8 cellular contexts compared by ENCODE assay signal in genomic region chr1:182601416-182601786, GRCh38. TPM values are rescaled to one million over a fixed set of nuclear protein-coding genes. Genes with fewer than 3 reads are reported as not detected.
DNase-seq lines count a peak whose midpoint lies in the region; ATAC-seq and TF ChIP-seq lines count a peak whose summit lies in the region.

No MANE protein-coding gene starts in this region.

- no peak overlapping the region for H3K4me2 ChIP-seq in parathyroid adenoma (ENCODE audit: low read length)

- peaks cover 7% of the 10 kb centered on the region for H3K27me3 Mint-ChIP-seq in activated naive CD8-positive, alpha-beta T cell treated with anti-CD3 and anti-CD28 coated beads for 36 hours

- H2AFZ ChIP-seq in parathyroid adenoma = no peak overlapping the region

- in situ Hi-C loops in SK-MEL-5 (cut with HindIII; ENCODE audit: low pct_unique_long_range_greater_than_20kb, low sequenced_read_pairs) = no loop called here

- peak overlapping the region; percentile 24 for H3K27ac ChIP-seq in parathyroid adenoma

- no peak overlapping the region for H3K9ac ChIP-seq in parathyroid adenoma

- no peaks in the 10 kb centered on the region for H3K9me3 Mint-ChIP-seq in activated naive CD8-positive, alpha-beta T cell treated with anti-CD3 and anti-CD28 coated beads for 36 hours

- intact Hi-C loops in head of caudate nucleus (cut with DNase I) = loop anchor here (2.0 kb wide), 1 partner anchor 185 kb away; no protein-coding TSS in a partner anchor

- no peaks in the 10 kb centered on the region for H3K27me3 ChIP-seq in parathyroid adenoma (ENCODE audit: control insufficient read depth, insufficient read depth, low read length)

- H3K36me3 Mint-ChIP-seq in activated naive CD8-positive, alpha-beta T cell treated with anti-CD3 and anti-CD28 coated beads for 36 hours = peaks cover 15% of the 10 kb centered on the region

- no peaks in the 10 kb centered on the region for H3K79me2 ChIP-seq in parathyroid adenoma

- no peaks in the 10 kb centered on the region for H3K9me3 ChIP-seq in parathyroid adenoma (ENCODE audit: control insufficient read depth, low read length)

- ATAC-seq in GM18867 (IDR thresholded peaks at IDR 0.05; ENCODE audit: unreplicated experiment) (no peak), HG02852 (IDR thresholded peaks at IDR 0.05; ENCODE audit: unreplicated experiment) (no peak)

- H3K27ac Mint-ChIP-seq in activated naive CD8-positive, alpha-beta T cell treated with anti-CD3 and anti-CD28 coated beads for 36 hours = no peak overlapping the region

- peak; percentile 73 for TF ChIP-seq CTCF in GM12873 (IDR thresholded peaks at IDR 0.05; ENCODE audit: insufficient read depth, low read depth, low read length, missing control alignments)
- TF ChIP-seq CTCF in parathyroid adenoma (IDR thresholded peaks at IDR 0.05) = peak; percentile 78

- H3K4me3 Mint-ChIP-seq in activated naive CD8-positive, alpha-beta T cell treated with anti-CD3 and anti-CD28 coated beads for 36 hours = no peak overlapping the region

- no peak overlapping the region for H3K4me3 ChIP-seq in parathyroid adenoma (ENCODE audit: low read depth, low read length)

- H3K4me1 ChIP-seq in parathyroid adenoma = no peaks in the 10 kb centered on the region

- H3K4me1 Mint-ChIP-seq in activated naive CD8-positive, alpha-beta T cell treated with anti-CD3 and anti-CD28 coated beads for 36 hours = peaks cover 16% of the 10 kb centered on the region

- DNase-seq in NCI-H1092 treated with DMSO at 0.1 percent for 48 hours (lab: John Stamatoyannopoulos, UW) (peak; percentile 87), SK-MEL-5 (ENCODE audit: low read depth, low spot score) (peak; percentile 81), head of caudate nucleus (peak in 39 of 42 donors; percentile 12 to 89 (median 68))
- peak; percentile 53 for DNase-seq in activated naive CD8-positive, alpha-beta T cell treated with anti-CD3 and anti-CD28 coated beads for 36 hours

- H3K36me3 ChIP-seq in parathyroid adenoma (ENCODE audit: control insufficient read depth, insufficient read depth, low read length) = no peaks in the 10 kb centered on the region

RNA-seq across cellular contexts. Expression of gene RGS16, which starts 2.8 kb away (rescaled TPM):
- total RNA-seq in SK-MEL-5 (2014; rRNA removed; shearing (Covaris generic)) = 0.16 and 0.24 TPM in 2 replicates
- 0.36 and 0.79 TPM in 2 replicates for polyA plus RNA-seq in SK-MEL-5 (2015; cell fraction: cytosol; rRNA removed)
- polyA plus RNA-seq in SK-MEL-5 (2015; cell fraction: nucleus; rRNA removed) = 0.84 and 1.3 TPM in 2 replicates
- total RNA-seq in activated naive CD8-positive, alpha-beta T cell treated with anti-CD3 and anti-CD28 coated beads for 36 hours = 10 to 100 TPM; 68.1 to 70.7 TPM

RNA-seq across cellular contexts. Expression of gene RNASEL, which starts 12.3 kb away (rescaled TPM):
- total RNA-seq in SK-MEL-5 (2014; rRNA removed; shearing (Covaris generic)) = 5.6 and 6.6 TPM in 2 replicates
- polyA plus RNA-seq in SK-MEL-5 (2015; cell fraction: cytosol; rRNA removed) = 3.8 and 4.9 TPM in 2 replicates
- 10.0 and 11.1 TPM in 2 replicates for polyA plus RNA-seq in SK-MEL-5 (2015; cell fraction: nucleus; rRNA removed)
- total RNA-seq in activated naive CD8-positive, alpha-beta T cell treated with anti-CD3 and anti-CD28 coated beads for 36 hours = 1 to 10 TPM; 4.1 to 4.3 TPM

Comparison
In these comparisons a context has a peak if more than half of its experiments do, and no peak if none do; other contexts are left out.
1. RNA of gene RGS16, which starts 2.8 kb away (total RNA-seq): 68.1 to 70.7 TPM in activated naive CD8-positive, alpha-beta T cell treated with anti-CD3 and anti-CD28 coated beads for 36 hours; 0.16 to 0.24 TPM in SK-MEL-5; every median in the first group is over 10 times any median in the second.
2. Peak in every context shown above with its lines, with median percentiles within 50 percentile points of each other: DNase-seq.